In the genomic region with DNA sequence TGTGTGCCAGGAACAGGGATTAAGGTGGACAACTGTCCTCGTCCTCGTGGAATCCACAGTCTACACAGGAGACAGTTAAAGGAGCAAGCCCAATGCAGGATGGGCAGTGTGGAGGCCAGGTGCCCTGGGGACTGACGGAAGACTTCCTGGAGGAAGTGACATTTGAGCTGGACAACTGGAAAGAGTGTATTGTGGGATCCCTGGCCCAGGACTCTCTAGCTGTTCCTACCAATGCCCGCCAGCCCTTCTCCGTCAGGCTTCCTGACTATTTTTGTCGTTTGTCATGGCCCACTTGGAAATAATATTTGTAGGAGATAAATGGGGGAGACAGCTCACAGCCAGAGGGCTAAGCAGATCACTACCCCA, we compare ENCODE assay signal across 22 cellular contexts.
DNase-seq lines count a peak whose midpoint lies in the region; ATAC-seq and TF ChIP-seq lines count a peak whose summit lies in the region.
"Had no signal": no experiment of that assay in that cellular context is flagged by ENCODE, and none has a peak within 500 bp of the region (broad histone marks: within the 10 kb centered on the region; RNA-seq: fewer than 3 reads in every experiment).

No MANE protein-coding gene starts in this region.

- no peaks in the 10 kb centered on the region for H3K36me3 Mint-ChIP-seq in Caco-2 (ENCODE audit: insufficient read depth, unreplicated experiment)
- H3K36me3 Mint-ChIP-seq in dendritic cell treated with granulocyte-macrophage colony-stimulating factor and Interleukin-4, amounts not matched to agents 40 ng/mL and 50 ng/mL, for 4 days (ENCODE audit: low read depth), result no peaks in the 10 kb centered on the region
- H3K36me3 Mint-ChIP-seq in progenitor cell of endocrine pancreas (ENCODE audit: insufficient read depth), result no peaks in the 10 kb centered on the region
- H3K36me3 Mint-ChIP-seq: brain had no signal

- H3K36me3 ChIP-seq in Caco-2 (ENCODE audit: control insufficient read depth, insufficient read depth, low read length), result no peaks in the 10 kb centered on the region
- no peaks in the 10 kb centered on the region for H3K36me3 ChIP-seq in OCI-LY3 (replicated peaks; ENCODE audit: low read depth, low read length)
- H3K36me3 ChIP-seq in A673 (ENCODE audit: insufficient read depth, low read length, poor library complexity, severe bottlenecking), result no peaks in the 10 kb centered on the region
- H3K36me3 ChIP-seq: colonic mucosa, ovary, right lobe of liver, upper lobe of left lung had no signal

- CTCF ChIA-PET in Caco-2 (lab: Charles Lee), result interaction anchor here (0.7 kb wide), 1 partner anchor 672 kb away, joined by 3 read pairs; no protein-coding TSS in a partner anchor
- CTCF ChIA-PET in A673 (lab: Charles Lee), result no interaction called here

- H3K79me2 ChIP-seq in OCI-LY3 (ENCODE audit: low read length), result no peaks in the 10 kb centered on the region

- POLR2A ChIA-PET in Caco-2 (lab: Charles Lee) (no interaction called here), A673 (lab: Charles Lee; ENCODE audit: low non-redundant PET) (no interaction called here)

- intact Hi-C loops in Caco-2 (cut with micrococcal nuclease; ENCODE audit: unreplicated experiment), result loop anchor here (5.0 to 10.0 kb wide), 2 partner anchors 69 to 191 kb away; no protein-coding TSS in a partner anchor
- intact Hi-C loops in dendritic cell treated with granulocyte-macrophage colony-stimulating factor and Interleukin-4, amounts not matched to agents 40 ng/mL and 50 ng/mL, for 4 days (cut with micrococcal nuclease), result no loop called here
- intact Hi-C loops in A673 (cut with micrococcal nuclease; ENCODE audit: unreplicated experiment), result no loop called here

- no peak for ATAC-seq in HG03139 (IDR thresholded peaks at IDR 0.05; ENCODE audit: unreplicated experiment)

- no peaks in the 10 kb centered on the region for H3K27me3 Mint-ChIP-seq in Caco-2 (ENCODE audit: insufficient read depth, unreplicated experiment)
- H3K27me3 Mint-ChIP-seq in dendritic cell treated with granulocyte-macrophage colony-stimulating factor and Interleukin-4, amounts not matched to agents 40 ng/mL and 50 ng/mL, for 4 days, result peaks cover 3% of the 10 kb centered on the region
- no peaks in the 10 kb centered on the region for H3K27me3 Mint-ChIP-seq in progenitor cell of endocrine pancreas
- H3K27me3 Mint-ChIP-seq: activated CD4-positive, alpha-beta T cell treated with anti-CD3 and anti-CD28 coated beads, Interleukin-2, amount 10 ng/mL, durations not matched to agents 7 days and 5 days; brain had no signal

- H2AFZ ChIP-seq in OCI-LY3 (ENCODE audit: low read depth, low read length), result 0 out of 2 replicates have a peak overlapping the region, but pooled peaks have one; percentile 32

- H3K4me2 ChIP-seq in OCI-LY3 (ENCODE audit: low read length), result peak overlapping the region; percentile 36

- H3K4me1 Mint-ChIP-seq in Caco-2 (ENCODE audit: low read depth, unreplicated experiment), result peaks cover 24% of the 10 kb centered on the region
- peaks cover 59% of the 10 kb centered on the region for H3K4me1 Mint-ChIP-seq in dendritic cell treated with granulocyte-macrophage colony-stimulating factor and Interleukin-4, amounts not matched to agents 40 ng/mL and 50 ng/mL, for 4 days (ENCODE audit: low read depth)
- peaks cover 17% of the 10 kb centered on the region for H3K4me1 Mint-ChIP-seq in progenitor cell of endocrine pancreas (ENCODE audit: low read depth)

- H3K4me3 Mint-ChIP-seq in Caco-2 (ENCODE audit: unreplicated experiment), result no peak overlapping the region
- no peak overlapping the region for H3K4me3 Mint-ChIP-seq in dendritic cell treated with granulocyte-macrophage colony-stimulating factor and Interleukin-4, amounts not matched to agents 40 ng/mL and 50 ng/mL, for 4 days
- H3K4me3 Mint-ChIP-seq in progenitor cell of endocrine pancreas (ENCODE audit: low read depth), result no peak overlapping the region
- H3K4me3 Mint-ChIP-seq: activated CD4-positive, alpha-beta T cell treated with anti-CD3 and anti-CD28 coated beads, Interleukin-2, amount 10 ng/mL, durations not matched to agents 7 days and 5 days; activated naive CD4-positive, alpha-beta T cell treated with anti-CD3 and anti-CD28 coated beads, Interleukin-2, amount 10 ng/mL, durations not matched to agents 7 days and 5 days; brain had no signal

- peak overlapping the region; percentile 20; the same call in 1 of the 2 replicates for H3K9ac ChIP-seq in OCI-LY3 (ENCODE audit: low read length)

- H3K27ac Mint-ChIP-seq in Caco-2 (ENCODE audit: unreplicated experiment) (peak overlapping the region; percentile 35), progenitor cell of endocrine pancreas (peak overlapping the region; percentile 60)
- peak overlapping the region; percentile 65 for H3K27ac Mint-ChIP-seq in dendritic cell treated with granulocyte-macrophage colony-stimulating factor and Interleukin-4, amounts not matched to agents 40 ng/mL and 50 ng/mL, for 4 days
- H3K27ac Mint-ChIP-seq: activated CD4-positive, alpha-beta T cell treated with anti-CD3 and anti-CD28 coated beads, Interleukin-2, amount 10 ng/mL, durations not matched to agents 7 days and 5 days; activated naive CD4-positive, alpha-beta T cell treated with anti-CD3 and anti-CD28 coated beads, Interleukin-2, amount 10 ng/mL, durations not matched to agents 7 days and 5 days had no signal

- H3K27ac ChIP-seq in OCI-LY3 (ENCODE audit: low read length) (peak overlapping the region; percentile 9; the same call in 1 of the 2 replicates), A673 (ENCODE audit: low read depth, low read length, poor library complexity, severe bottlenecking) (no peak overlapping the region)
- H3K27ac ChIP-seq: colonic mucosa, ovary had no signal

- H3K27me3 ChIP-seq in Caco-2 (replicated peaks; ENCODE audit: control insufficient read depth, insufficient read depth, low read length) (no peaks in the 10 kb centered on the region), OCI-LY3 (ENCODE audit: low read depth, low read length) (peaks cover 20% of the 10 kb centered on the region), A673 (replicated peaks; ENCODE audit: insufficient read depth, low read depth, low read length, poor library complexity) (no peaks in the 10 kb centered on the region)
- H3K27me3 ChIP-seq: colonic mucosa, ovary, right lobe of liver, upper lobe of left lung had no signal

- H3K9me3 Mint-ChIP-seq in Caco-2 (ENCODE audit: unreplicated experiment) (no peaks in the 10 kb centered on the region), progenitor cell of endocrine pancreas (ENCODE audit: low read depth) (no peaks in the 10 kb centered on the region)
- H3K9me3 Mint-ChIP-seq in dendritic cell treated with granulocyte-macrophage colony-stimulating factor and Interleukin-4, amounts not matched to agents 40 ng/mL and 50 ng/mL, for 4 days, result no peaks in the 10 kb centered on the region

- no peaks in the 10 kb centered on the region for H4K20me1 ChIP-seq in OCI-LY3 (ENCODE audit: insufficient read depth, low read length)

- no peak for DNase-seq in Caco-2
- no peak for DNase-seq in progenitor cell of endocrine pancreas (ENCODE audit: low spot score, unreplicated experiment)
- no peak for DNase-seq in A673 (ENCODE audit: low spot score)
- no peak for DNase-seq in DMS114 treated with DMSO at 0.1 percent for 48 hours (lab: John Stamatoyannopoulos, UW; ENCODE audit: unreplicated experiment)
- no peak for DNase-seq in kidney glomerular epithelial cell (lab: John Stamatoyannopoulos, UW)
- DNase-seq: activated CD4-positive, alpha-beta T cell treated with anti-CD3 and anti-CD28 coated beads, Interleukin-2, amount 10 ng/mL, durations not matched to agents 7 days and 5 days; activated naive CD4-positive, alpha-beta T cell treated with anti-CD3 and anti-CD28 coated beads, Interleukin-2, amount 10 ng/mL, durations not matched to agents 7 days and 5 days; AML-193; colonic mucosa; COR-L47; Kasumi-1; NCI-H1092 treated with DMSO at 0.1 percent for 48 hours; NCI-H2029 treated with DMSO at 0.1 percent for 48 hours; NCI-H446 treated with DMSO at 0.1 percent for 48 hours; ovary; right lobe of liver; RPMI8226; upper lobe of left lung had no signal

- no peak overlapping the region for H3K4me3 ChIP-seq in Caco-2 (ENCODE audit: low read depth, low read length)
- H3K4me3 ChIP-seq in OCI-LY3 (ENCODE audit: low read length), result no peak overlapping the region
- H3K4me3 ChIP-seq in A673 (ENCODE audit: low read depth, low read length, poor library complexity, severe bottlenecking), result no peak overlapping the region
- H3K4me3 ChIP-seq: colonic mucosa, ovary, right lobe of liver, upper lobe of left lung had no signal

- peaks cover 18% of the 10 kb centered on the region for H3K4me1 ChIP-seq in Caco-2
- H3K4me1 ChIP-seq in OCI-LY3 (ENCODE audit: low read length), result peaks cover 17% of the 10 kb centered on the region
- H3K4me1 ChIP-seq in A673 (ENCODE audit: insufficient read depth, low read length, poor library complexity, severe bottlenecking), result no peaks in the 10 kb centered on the region
- H3K4me1 ChIP-seq: colonic mucosa had no signal

- TF ChIP-seq CTCF in Caco-2 (IDR thresholded peaks at IDR 0.05; ENCODE audit: insufficient read depth in 1 of 2, low read depth in 1 of 2, low read length in 1 of 2, severe bottlenecking in 1 of 2, unreplicated experiment in 1 of 2) (no peak), OCI-LY3 (IDR thresholded peaks at IDR 0.05; ENCODE audit: low read depth, low read length) (no peak), progenitor cell of endocrine pancreas (IDR thresholded peaks at IDR 0.05; ENCODE audit: unreplicated experiment) (no peak), A673 (conservative IDR thresholded peaks at IDR 0.05; ENCODE audit: low read depth, low read length) (no peak)

- H3K9me3 ChIP-seq in Caco-2, result no peaks in the 10 kb centered on the region
- H3K9me3 ChIP-seq in OCI-LY3 (ENCODE audit: insufficient read depth, low read length), result no peaks in the 10 kb centered on the region
- H3K9me3 ChIP-seq in A673 (ENCODE audit: low read depth, low read length, poor library complexity, severe bottlenecking), result no peaks in the 10 kb centered on the region
- H3K9me3 ChIP-seq: colonic mucosa, ovary, right lobe of liver, upper lobe of left lung had no signal

- BruUV-seq in Caco-2 (replicated peaks; lab: Mats Ljungman, UMichigan), result no TSS peak
- no TSS peak for BruUV-seq in A673 (replicated peaks; lab: Mats Ljungman, UMichigan)
